2 cellular contexts compared by ENCODE assay signal in genomic region chr13:113499936-113500335, GRCh38.
A peak's percentile ranks its signal among the peaks of the same experiment; 100 is the strongest.
TF ChIP-seq lines count a peak whose summit lies in the region.

No MANE protein-coding gene starts in this region.

TF ChIP-seq in SK-N-SH, 30 proteins besides CTCF, POLR2A, EP300 and RAD21 (continued from another document):
- TF ChIP-seq PBX3 (IDR thresholded peaks at IDR 0.05): peak; percentile 35; the same call in 1 of the 2 replicates

TF ChIP-seq in SK-N-SH treated with all-trans-retinoic acid at 6 μM for 48 hours, 23 proteins besides CTCF, POLR2A, EP300 and RAD21 (continued from another document):
- TF ChIP-seq CREB5 (CRISPR knock-in tag; IDR thresholded peaks at IDR 0.05; ENCODE audit: low read depth) (no peak), SNAI2 (CRISPR knock-in tag; IDR thresholded peaks at IDR 0.05) (no peak), TOX (CRISPR knock-in tag; IDR thresholded peaks at IDR 0.05; ENCODE audit: borderline replicate concordance) (no peak), CSRNP3 (CRISPR knock-in tag; IDR thresholded peaks at IDR 0.05) (no peak), TSHZ2 (CRISPR knock-in tag; IDR thresholded peaks at IDR 0.05) (no peak), POU6F1 (CRISPR knock-in tag; IDR thresholded peaks at IDR 0.05; ENCODE audit: borderline replicate concordance, low read depth) (no peak), PPARA (CRISPR knock-in tag; IDR thresholded peaks at IDR 0.05; ENCODE audit: borderline replicate concordance) (no peak), ZFP30 (CRISPR knock-in tag; IDR thresholded peaks at IDR 0.05) (no peak), ZFP3 (CRISPR knock-in tag; IDR thresholded peaks at IDR 0.05) (no peak), GLIS3 (CRISPR knock-in tag; IDR thresholded peaks at IDR 0.05) (no peak), TCF4 (CRISPR knock-in tag; IDR thresholded peaks at IDR 0.05; ENCODE audit: borderline replicate concordance) (no peak)
